Comparison of ENCODE assay signal across 3 cellular contexts in the genomic region with DNA sequence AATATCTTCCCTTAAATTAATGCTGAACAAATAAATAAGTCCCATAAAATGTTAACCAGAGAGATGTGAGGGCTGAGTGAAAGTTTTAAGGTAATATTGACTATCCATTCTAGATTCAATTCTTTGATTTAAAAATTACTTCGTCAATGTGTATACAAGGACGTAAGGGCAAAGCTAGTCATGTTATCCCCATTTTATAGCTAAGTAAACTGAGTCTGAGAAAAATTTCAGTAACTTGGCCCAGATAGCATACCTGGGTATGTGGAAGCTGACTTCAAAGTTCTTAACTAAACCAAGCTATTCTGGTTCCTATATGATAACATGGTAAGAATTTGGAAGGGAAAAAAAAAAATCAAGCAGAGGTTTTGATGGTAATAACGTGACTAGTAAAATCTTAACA.
TF ChIP-seq lines count a peak whose summit lies in the region.

No MANE protein-coding gene starts in this region.

TF ChIP-seq in HepG2, 621 proteins besides CTCF, POLR2A, EP300 and RAD21:
- TF ChIP-seq POGZ (CRISPR knock-in tag; IDR thresholded peaks at IDR 0.05) (no peak), THYN1 (CRISPR knock-in tag; IDR thresholded peaks at IDR 0.05; ENCODE audit: borderline replicate concordance, low read depth) (no peak), ZNF629 (CRISPR knock-in tag; conservative IDR thresholded peaks at IDR 0.05) (peak; percentile 69), PPARG (CRISPR knock-in tag; conservative IDR thresholded peaks at IDR 0.05) (no peak)

TF ChIP-seq in K562, 482 proteins besides CTCF, POLR2A, EP300 and RAD21:
- TF ChIP-seq RBM25 (IDR thresholded peaks at IDR 0.05; ENCODE audit: low read depth, low read length, severe bottlenecking): peak; percentile 12
- TF ChIP-seq FOXM1 (IDR thresholded peaks at IDR 0.05; ENCODE audit: low read depth): no peak
- TF ChIP-seq FOXM1 (CRISPR knock-in tag; IDR thresholded peaks at IDR 0.05; ENCODE audit: low read depth): no peak

TF ChIP-seq in H1, 55 proteins besides CTCF, POLR2A, EP300 and RAD21:
- TF ChIP-seq KDM1A (IDR thresholded peaks at IDR 0.05; ENCODE audit: borderline replicate concordance, low read length): peak; percentile 57; the same call in 1 of the 2 replicates
- no peak for TF ChIP-seq SAP30 (IDR thresholded peaks at IDR 0.05; ENCODE audit: insufficient read depth, insufficient replicate concordance, low read length)
